In genomic region chr20:63833776-63834544, GRCh38 we compare ENCODE assay signal across 1 cellular context.
TF ChIP-seq lines count a peak whose summit lies in the region.

No MANE protein-coding gene starts in this region.

TF ChIP-seq in K562, 482 proteins besides CTCF, POLR2A, EP300 and RAD21:
- peak; percentile 65 for TF ChIP-seq L3MBTL2 (IDR thresholded peaks at IDR 0.05)
- no peak for TF ChIP-seq TSC22D4 (tag; IDR thresholded peaks at IDR 0.05)
- peak; percentile 74 for TF ChIP-seq MAX (CRISPR knock-in tag; IDR thresholded peaks at IDR 0.05)
- peak in 1 of 2 experiments; percentile 44 for TF ChIP-seq E2F6 (IDR thresholded peaks at IDR 0.05; ENCODE audit: borderline replicate concordance in 1 of 2, extremely low read depth in 1 of 2, insufficient read depth in 1 of 2, insufficient read length in 1 of 2, low read depth in 1 of 2, low read length in 1 of 2, poor library complexity in 1 of 2, severe bottlenecking in 1 of 2)
